In genomic region chr3:124083990-124084389, GRCh38 we compare ENCODE assay signal across 19 cellular contexts. TPM values are rescaled to one million over a fixed set of nuclear protein-coding genes. Genes with fewer than 3 reads are reported as not detected.
DNase-seq lines count a peak whose midpoint lies in the region; TF ChIP-seq lines count a peak whose summit lies in the region.
"Had no signal": no experiment of that assay in that cellular context is flagged by ENCODE, and none has a peak within 500 bp of the region (broad histone marks: within the 10 kb centered on the region; RNA-seq: fewer than 3 reads in every experiment).

No MANE protein-coding gene starts in this region.

- H3K36me3 ChIP-seq in SJCRH30, result no peaks in the 10 kb centered on the region
- no peaks in the 10 kb centered on the region for H3K36me3 ChIP-seq in smooth muscle cell (ENCODE audit: low read depth)

- peaks cover 25% of the 10 kb centered on the region for H3K79me2 ChIP-seq in smooth muscle cell (ENCODE audit: low read depth)

- no peaks in the 10 kb centered on the region for H3K27me3 Mint-ChIP-seq in progenitor cell of endocrine pancreas
- H3K27me3 Mint-ChIP-seq: brain had no signal

- H3K27me3 ChIP-seq in SJCRH30, result no peaks in the 10 kb centered on the region
- no peaks in the 10 kb centered on the region for H3K27me3 ChIP-seq in smooth muscle cell (ENCODE audit: low read depth)

- H3K9me3 Mint-ChIP-seq in progenitor cell of endocrine pancreas (ENCODE audit: low read depth), result no peaks in the 10 kb centered on the region
- H3K9me3 Mint-ChIP-seq: activated T-helper 2 cell treated with anti-CD3 and anti-CD28 coated beads, Interferon-gamma antibody, Interleukin-2, Interleukin-4, amounts not matched to agents 10 μg/mL and 5 μg/mL and 100 μg/mL, durations not matched to agents 14 hours and 24 hours and 36 hours; brain; immature natural killer cell had no signal

- peaks cover 1% of the 10 kb centered on the region for H3K4me1 Mint-ChIP-seq in progenitor cell of endocrine pancreas (ENCODE audit: low read depth)
- H3K4me1 Mint-ChIP-seq: immature natural killer cell had no signal

- H3K36me3 Mint-ChIP-seq in progenitor cell of endocrine pancreas (ENCODE audit: insufficient read depth), result no peaks in the 10 kb centered on the region
- H3K36me3 Mint-ChIP-seq: immature natural killer cell had no signal

- H3K4me1 ChIP-seq in SJCRH30 (peaks cover 11% of the 10 kb centered on the region), smooth muscle cell (ENCODE audit: low read depth) (no peaks in the 10 kb centered on the region)

- 78% methylated on average over 5 of the region's 5 CpGs for WGBS in smooth muscle cell (ENCODE audit: low lambda C conversion rate)

- H3K4me3 ChIP-seq in SJCRH30 (no peak overlapping the region), smooth muscle cell (no peak overlapping the region)
- H3K4me3 ChIP-seq: mucosa of descending colon had no signal

- no peaks in the 10 kb centered on the region for H3K9me3 ChIP-seq in SJCRH30 (replicated peaks)
- no peaks in the 10 kb centered on the region for H3K9me3 ChIP-seq in smooth muscle cell (replicated peaks; ENCODE audit: low read depth)
- H3K9me3 ChIP-seq: mucosa of descending colon had no signal

- H2AFZ ChIP-seq in smooth muscle cell (ENCODE audit: low read depth), result no peak overlapping the region

- TF ChIP-seq CTCF in progenitor cell of endocrine pancreas (IDR thresholded peaks at IDR 0.05; ENCODE audit: unreplicated experiment), result no peak
- TF ChIP-seq CTCF in smooth muscle cell (IDR thresholded peaks at IDR 0.05; ENCODE audit: borderline replicate concordance, insufficient read depth, poor library complexity, severe bottlenecking), result no peak

- H3K27ac Mint-ChIP-seq in progenitor cell of endocrine pancreas, result peak overlapping the region; percentile 5
- H3K27ac Mint-ChIP-seq: activated T-helper 2 cell treated with anti-CD3 and anti-CD28 coated beads, Interferon-gamma antibody, Interleukin-2, Interleukin-4, amounts not matched to agents 10 μg/mL and 5 μg/mL and 100 μg/mL, durations not matched to agents 14 hours and 24 hours and 36 hours; B cell; immature natural killer cell had no signal

- no peaks in the 10 kb centered on the region for H3F3A ChIP-seq in smooth muscle cell (ENCODE audit: low read depth)

- no peak overlapping the region for H3K27ac ChIP-seq in SJCRH30
- no peak overlapping the region for H3K27ac ChIP-seq in smooth muscle cell (ENCODE audit: low read depth)

- H3K9ac ChIP-seq in smooth muscle cell (ENCODE audit: low read depth), result no peak overlapping the region

- H3K4me2 ChIP-seq in smooth muscle cell, result no peak overlapping the region

- peaks cover 53% of the 10 kb centered on the region for H4K20me1 ChIP-seq in smooth muscle cell (ENCODE audit: low read depth)

- H3K4me3 Mint-ChIP-seq in progenitor cell of endocrine pancreas (ENCODE audit: low read depth), result no peak overlapping the region
- H3K4me3 Mint-ChIP-seq: B cell, brain, immature natural killer cell had no signal

- peak; percentile 23 for DNase-seq in DMS153 (lab: John Stamatoyannopoulos, UW)
- no peak for DNase-seq in DMS153 treated with DMSO at 0.1 percent for 48 hours (lab: John Stamatoyannopoulos, UW; ENCODE audit: unreplicated experiment)
- DNase-seq in NAMALWA (ENCODE audit: low spot score), result peak; percentile 47
- peak; percentile 59 to 76 for DNase-seq in SJCRH30
- no peak for DNase-seq in progenitor cell of endocrine pancreas (ENCODE audit: low spot score, unreplicated experiment)
- DNase-seq in cerebellar nuclear complex (lab: John Stamatoyannopoulos, UW), result no peak
- DNase-seq in smooth muscle cell (lab: John Stamatoyannopoulos, UW; ENCODE audit: unreplicated experiment), result no peak
- DNase-seq in activated naive CD4-positive, alpha-beta T cell treated with Interleukin-2 at 50 U/mL for 16 hours, result no peak
- DNase-seq: 8988T; activated CD4-positive, alpha-beta T cell treated with anti-CD3 and anti-CD28 coated beads, Interleukin-2, amount 50 U/mL, for 1 hour; cortex of kidney; immature natural killer cell; MM.1S; mucosa of descending colon; stimulated activated CD4-positive, alpha-beta T cell treated with anti-CD3 and anti-CD28 coated beads, Interleukin-12 subunit alpha, Interleukin-12 subunit beta, amount 100 ng/mL, for 4 hours; T-helper 2 cell had no signal

RNA-seq across cellular contexts. Expression of gene KALRN, which starts 50.8 kb away (rescaled TPM):
- total RNA-seq in SJCRH30 (2014; rRNA removed; shearing (Covaris generic)), result 12.2 and 13.8 TPM in 2 replicates
- total RNA-seq in progenitor cell of endocrine pancreas (76.4 and 85.0 TPM in 2 replicates), smooth muscle cell (31.1 and 41.3 TPM in 2 replicates)
- polyA plus RNA-seq in smooth muscle cell, result 26.1 and 26.2 TPM in 2 replicates
- total RNA-seq: B cell had no signal

Comparison
In these comparisons a context has a peak if more than half of its experiments do, and no peak if none do; other contexts are left out.
1. DNase-seq: peak in DMS153 (single experiment), NAMALWA (single experiment) and SJCRH30 (2 of 2); none in DMS153 treated with DMSO at 0.1 percent for 48 hours (single experiment), progenitor cell of endocrine pancreas (single experiment), cerebellar nuclear complex (0 of 2), smooth muscle cell (single experiment) and activated naive CD4-positive, alpha-beta T cell treated with Interleukin-2 at 50 U/mL for 16 hours (single experiment).